1 cellular context compared by ENCODE assay signal in the genomic region with DNA sequence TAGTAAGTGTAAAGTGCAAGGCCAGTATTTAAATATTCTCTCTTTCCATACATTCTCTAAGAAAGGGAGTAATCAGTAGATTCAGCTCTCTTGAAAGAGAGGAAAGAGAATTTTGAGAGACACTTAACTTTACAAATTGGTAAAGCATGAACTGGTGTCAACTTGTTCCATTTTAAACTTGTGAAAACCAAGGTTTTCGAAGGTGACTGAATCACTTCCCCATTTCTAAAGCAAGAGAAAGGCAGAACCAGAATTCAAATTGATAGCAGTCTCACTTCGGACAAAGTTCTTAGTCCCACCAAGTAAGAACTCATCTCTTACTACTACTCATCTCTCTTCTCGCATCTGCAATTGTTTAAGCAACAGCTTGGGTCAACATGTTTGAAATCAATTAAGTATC.
TF ChIP-seq lines count a peak whose summit lies in the region.

No MANE protein-coding gene starts in this region.

TF ChIP-seq in endothelial cell of umbilical vein, 7 proteins besides CTCF, POLR2A, EP300 and RAD21 (continued from another document):
- TF ChIP-seq JUN (IDR thresholded peaks at IDR 0.05; ENCODE audit: borderline replicate concordance, insufficient read depth, insufficient read length, low read depth) = no peak
- TF ChIP-seq GATA2 (IDR thresholded peaks at IDR 0.05; ENCODE audit: insufficient read depth, insufficient read length, low read depth, low read length) = no peak
- TF ChIP-seq MYC (IDR thresholded peaks at IDR 0.05; ENCODE audit: low read depth, low read length) = no peak
- no peak for TF ChIP-seq POLR2AphosphoS5 (IDR thresholded peaks at IDR 0.05; ENCODE audit: insufficient read depth, low read depth, low read length)
- TF ChIP-seq, protein P1, sequence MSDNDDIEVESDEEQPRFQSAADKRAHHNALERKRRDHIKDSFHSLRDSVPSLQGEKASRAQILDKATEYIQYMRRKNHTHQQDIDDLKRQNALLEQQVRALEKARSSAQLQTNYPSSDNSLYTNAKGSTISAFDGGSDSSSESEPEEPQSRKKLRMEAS (IDR thresholded peaks at IDR 0.05; ENCODE audit: insufficient read depth, insufficient read length) = no peak
- TF ChIP-seq EZH2 (IDR thresholded peaks at IDR 0.05; ENCODE audit: borderline replicate concordance, low read depth, low read length, severe bottlenecking) = no peak
